Comparison of ENCODE assay signal across 13 cellular contexts in the genomic region with DNA sequence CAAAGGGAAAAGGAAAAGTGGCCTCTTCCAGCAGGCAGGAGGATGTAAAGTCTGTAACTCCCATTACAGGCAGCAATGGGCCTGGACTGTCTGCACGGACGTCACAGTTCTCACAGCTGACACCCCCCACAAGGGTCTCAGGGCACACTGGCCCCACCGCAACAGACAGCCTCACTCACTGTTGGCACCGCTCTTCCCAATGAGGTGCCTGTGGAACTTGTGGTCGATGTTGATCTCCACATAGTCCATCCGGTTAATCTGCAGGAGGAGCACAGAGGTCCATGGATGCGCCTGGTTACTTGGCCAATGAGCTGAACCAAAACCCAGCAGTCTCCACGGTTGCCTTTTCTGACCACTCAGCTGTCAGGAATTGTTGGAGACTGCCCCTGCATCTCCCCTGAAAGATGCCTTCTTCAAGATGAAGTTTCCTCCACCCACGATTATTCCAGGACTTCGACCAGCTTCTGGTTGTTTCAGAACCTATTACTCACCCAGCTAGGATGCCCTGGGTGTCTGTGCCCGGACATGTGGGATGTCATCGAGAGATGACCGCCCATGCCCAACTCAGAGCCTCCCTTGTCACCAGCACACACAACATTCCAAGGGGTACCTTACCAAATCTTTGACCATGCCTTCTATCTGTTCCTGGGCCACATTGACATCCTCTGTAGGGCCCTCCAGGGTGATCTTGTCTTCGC.
"Had no signal": no experiment of that assay in that cellular context is flagged by ENCODE, and none has a peak within 500 bp of the region (broad histone marks: within the 10 kb centered on the region; RNA-seq: fewer than 3 reads in every experiment).

No MANE protein-coding gene starts in this region.

- H3K4me3 ChIP-seq: mucosa of descending colon, ovary, testis, tibial nerve had no signal

- H3K27ac ChIP-seq: foreskin keratinocyte, ovary, testis, tibial nerve had no signal

- H3K9me3 ChIP-seq: mucosa of descending colon, ovary, testis, tibial nerve had no signal

- DNase-seq: effector memory CD8-positive, alpha-beta T cell; erythroblast; foreskin keratinocyte; mammary epithelial cell; mucosa of descending colon; naive thymus-derived CD8-positive, alpha-beta T cell; ovary; right cardiac atrium; stimulated activated CD4-positive, alpha-beta T cell treated with anti-CD3 and anti-CD28 coated beads, Interleukin-4, amount 100 ng/mL, for 1 hour; stimulated activated naive CD8-positive, alpha-beta T cell treated with anti-CD3 and anti-CD28 coated beads, Interleukin-15, amount 100 ng/mL, for 72 hours; testis had no signal

- ATAC-seq: effector memory CD8-positive, alpha-beta T cell; foreskin keratinocyte; mucosa of descending colon; naive thymus-derived CD8-positive, alpha-beta T cell; right cardiac atrium; stimulated activated memory B cell treated with anti-CD40 and anti-IgM and Interleukin-4, amounts not matched to agents 10 μg/mL and 1 μg/mL and 100 μg/mL, for 72 hours; stimulated activated naive CD8-positive, alpha-beta T cell treated with anti-CD3 and anti-CD28 coated beads, Interleukin-15, amount 100 ng/mL, for 72 hours had no signal

- H3K4me1 ChIP-seq: foreskin keratinocyte, tibial nerve had no signal

- H3K36me3 ChIP-seq: ovary had no signal

- H3K27me3 ChIP-seq: foreskin keratinocyte, ovary, testis, tibial nerve had no signal
